ENCODE assay signal across 2 cellular contexts in genomic region chr1:150187560-150187931, GRCh38.
A peak's percentile ranks its signal among the peaks of the same experiment; 100 is the strongest.
TF ChIP-seq lines count a peak whose summit lies in the region.

No MANE protein-coding gene starts in this region.

TF ChIP-seq in HEK293, 187 proteins besides CTCF, POLR2A, EP300 and RAD21 (continued from another document):
- 0 out of 2 replicates have a peak, but pooled peaks have one; percentile 2 for TF ChIP-seq ZNF629 (tag by site-specific recombination; IDR thresholded peaks at IDR 0.05)
- TF ChIP-seq REPIN1 (tag by site-specific recombination; IDR thresholded peaks at IDR 0.05; ENCODE audit: low read depth): no peak
- peak; percentile 83 for TF ChIP-seq ZFHX2 (tag by site-specific recombination; conservative IDR thresholded peaks at IDR 0.05)
- TF ChIP-seq ZNF341 (tag by site-specific recombination; IDR thresholded peaks at IDR 0.05; ENCODE audit: low read depth): no peak
- TF ChIP-seq EGR2 (tag by site-specific recombination; IDR thresholded peaks at IDR 0.05; ENCODE audit: low read depth): peak; percentile 80
- no peak for TF ChIP-seq ZNF404 (tag by site-specific recombination; IDR thresholded peaks at IDR 0.05)
- TF ChIP-seq BCL11B (tag by site-specific recombination; IDR thresholded peaks at IDR 0.05; ENCODE audit: low read depth): no peak

TF ChIP-seq in WTC11, 78 proteins besides CTCF, POLR2A, EP300 and RAD21 (continued from another document):
- no peak for TF ChIP-seq HMGXB4 (CRISPR knock-in tag; IDR thresholded peaks at IDR 0.05)
- TF ChIP-seq E2F4 (CRISPR knock-in tag; IDR thresholded peaks at IDR 0.05; ENCODE audit: borderline replicate concordance, low read depth): no peak
- TF ChIP-seq ZNF219 (CRISPR knock-in tag; IDR thresholded peaks at IDR 0.05; ENCODE audit: borderline replicate concordance): no peak
- TF ChIP-seq ZBTB43 (CRISPR knock-in tag; IDR thresholded peaks at IDR 0.05): no peak
- TF ChIP-seq NFE2L1 (CRISPR knock-in tag; IDR thresholded peaks at IDR 0.05): no peak
- no peak for TF ChIP-seq ZMAT4 (CRISPR knock-in tag; IDR thresholded peaks at IDR 0.05)
- no peak for TF ChIP-seq RELA (CRISPR knock-in tag; IDR thresholded peaks at IDR 0.05; ENCODE audit: borderline replicate concordance)
- TF ChIP-seq SMAD3 (CRISPR knock-in tag; IDR thresholded peaks at IDR 0.05; ENCODE audit: borderline replicate concordance): no peak
- no peak for TF ChIP-seq IRF2 (CRISPR knock-in tag; IDR thresholded peaks at IDR 0.05; ENCODE audit: borderline replicate concordance, low read depth)
- TF ChIP-seq ZNF281 (CRISPR knock-in tag; IDR thresholded peaks at IDR 0.05): no peak
